Comparison of ENCODE assay signal across 8 cellular contexts in the genomic region with DNA sequence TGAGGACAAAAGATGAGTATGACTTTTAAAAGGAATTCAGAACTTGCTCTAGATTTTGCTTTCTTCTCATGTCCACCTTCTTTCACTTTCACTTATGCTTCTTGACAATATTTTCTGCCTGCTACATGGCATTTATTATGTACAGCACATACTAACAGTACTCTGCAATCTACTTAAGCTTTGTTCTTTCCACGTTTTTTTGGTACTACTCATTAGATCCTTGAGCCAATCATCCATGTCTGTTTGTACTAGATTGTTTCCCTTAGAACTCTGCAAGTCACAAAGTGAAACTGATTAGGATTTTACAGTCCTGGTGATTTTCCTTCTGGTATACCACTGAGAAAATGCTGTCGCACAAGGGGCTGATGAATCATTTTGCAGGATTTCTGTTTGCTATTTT.
DNase-seq lines count a peak whose midpoint lies in the region; ATAC-seq and TF ChIP-seq lines count a peak whose summit lies in the region.

No MANE protein-coding gene starts in this region.

- peak overlapping the region; percentile 85 for H3K27ac Mint-ChIP-seq in activated CD8-positive, alpha-beta T cell treated with anti-CD3 and anti-CD28 coated beads, Interleukin-2, amount 10 ng/mL, durations not matched to agents 7 days and 5 days

- POLR2A ChIA-PET in activated CD8-positive, alpha-beta T cell treated with anti-CD3 and anti-CD28 coated beads, Interleukin-2, amount 10 ng/mL, durations not matched to agents 7 days and 5 days (lab: Charles Lee) = interaction anchor here (3.4 kb wide), 1 partner anchor 304 kb away, joined by 12 read pairs; a partner anchor contains a TSS

- intact Hi-C loops in left lung (cut with DNase I) = no loop called here

- H3K9me3 Mint-ChIP-seq in activated CD8-positive, alpha-beta T cell treated with anti-CD3 and anti-CD28 coated beads, Interleukin-2, amount 10 ng/mL, durations not matched to agents 7 days and 5 days (ENCODE audit: insufficient read depth) = no peaks in the 10 kb centered on the region

- H3K36me3 ChIP-seq in BLaER1 = 0 out of 2 replicates have a peak, but pooled peaks cover 5% of the 10 kb centered on the region
- H3K36me3 ChIP-seq in left lung = no peaks in the 10 kb centered on the region

- peak overlapping the region; percentile 62 for H3K4me2 ChIP-seq in BLaER1

- H3K9ac ChIP-seq in BLaER1 = no peak overlapping the region

- no peak for TF ChIP-seq CTCF in left lung (IDR thresholded peaks at IDR 0.05)

- H3K4me3 ChIP-seq in BLaER1 (no peak overlapping the region), left lung (peak overlapping the region in 1 of 2 donors; percentile 2)

- H3K36me3 Mint-ChIP-seq in activated CD8-positive, alpha-beta T cell treated with anti-CD3 and anti-CD28 coated beads, Interleukin-2, amount 10 ng/mL, durations not matched to agents 7 days and 5 days (ENCODE audit: low read depth) = peaks cover 37% of the 10 kb centered on the region

- H3K4me1 Mint-ChIP-seq in activated CD8-positive, alpha-beta T cell treated with anti-CD3 and anti-CD28 coated beads, Interleukin-2, amount 10 ng/mL, durations not matched to agents 7 days and 5 days (ENCODE audit: low read depth) = peaks cover 62% of the 10 kb centered on the region

- H4K20me1 ChIP-seq in BLaER1 = no peaks in the 10 kb centered on the region

- H3K4me1 ChIP-seq in BLaER1 (peaks cover 18% of the 10 kb centered on the region), left lung (peaks cover 8 to 40% of the 10 kb centered on the region in 2 donors)

- H3K27ac ChIP-seq in BLaER1 (no peak overlapping the region), left lung (peak overlapping the region; percentile 50 to 67)

- H3K9me3 ChIP-seq in BLaER1 (no peaks in the 10 kb centered on the region), left lung (no peaks in the 10 kb centered on the region)

- H3K4me3 Mint-ChIP-seq in activated CD8-positive, alpha-beta T cell treated with anti-CD3 and anti-CD28 coated beads, Interleukin-2, amount 10 ng/mL, durations not matched to agents 7 days and 5 days = peak overlapping the region; percentile 78

- DNase-seq in activated CD8-positive, alpha-beta T cell treated with anti-CD3 and anti-CD28 coated beads, Interleukin-2, amount 10 ng/mL, durations not matched to agents 7 days and 5 days = no peak
- no peak for DNase-seq in left lung
- DNase-seq in DMS 273 treated with DMSO at 0.1 percent for 48 hours (lab: John Stamatoyannopoulos, UW) = no peak
- no peak for DNase-seq in activated CD8-positive, alpha-beta memory T cell treated with anti-CD3 and anti-CD28 coated beads for 24 hours
- DNase-seq in NCI-H524 (lab: John Stamatoyannopoulos, UW) = no peak

- H3K27me3 ChIP-seq in BLaER1 (no peaks in the 10 kb centered on the region), left lung (no peaks in the 10 kb centered on the region)

- ATAC-seq in GM18909 (IDR thresholded peaks at IDR 0.05; ENCODE audit: poor library complexity, unreplicated experiment) (peak; percentile 70), HG03175 (IDR thresholded peaks at IDR 0.05; ENCODE audit: unreplicated experiment) (peak; percentile 62), left lung (peak; percentile 83)
- peak; percentile 68 for ATAC-seq in activated CD8-positive, alpha-beta T cell treated with anti-CD3 and anti-CD28 coated beads, Interleukin-2, amount 10 ng/mL, durations not matched to agents 7 days and 5 days

- CTCF ChIA-PET in activated CD8-positive, alpha-beta T cell treated with anti-CD3 and anti-CD28 coated beads, Interleukin-2, amount 10 ng/mL, durations not matched to agents 7 days and 5 days (lab: Charles Lee) = interaction anchor here (1.0 to 1.5 kb wide), 3 partner anchors 15 to 304 kb away, joined by 3 read pairs; a partner anchor contains a TSS

- no peaks in the 10 kb centered on the region for H3K27me3 Mint-ChIP-seq in activated CD8-positive, alpha-beta T cell treated with anti-CD3 and anti-CD28 coated beads, Interleukin-2, amount 10 ng/mL, durations not matched to agents 7 days and 5 days (ENCODE audit: low read depth)
